1 cellular context compared by ENCODE assay signal in the genomic region with DNA sequence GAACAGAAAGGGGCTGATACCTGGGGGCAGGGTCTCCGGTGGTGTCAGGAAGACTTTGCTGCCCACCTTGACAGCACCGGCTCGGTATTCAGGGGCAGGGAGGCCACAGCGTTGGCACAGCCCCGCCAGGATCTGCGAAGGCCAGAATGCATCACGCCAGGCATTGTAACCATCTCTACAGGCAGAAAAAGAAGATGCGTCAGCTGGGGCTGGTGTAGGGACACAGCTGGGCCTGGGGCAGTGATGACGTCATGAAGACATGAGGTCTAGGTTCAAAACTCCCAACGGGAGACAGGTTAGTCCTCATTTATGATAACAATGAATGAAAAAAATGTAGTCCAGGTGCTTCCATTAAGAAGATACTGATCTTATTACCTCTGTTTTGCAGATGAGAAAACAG.
TF ChIP-seq lines count a peak whose summit lies in the region.

No MANE protein-coding gene starts in this region.

TF ChIP-seq in K562, 482 proteins besides CTCF, POLR2A, EP300 and RAD21:
- TF ChIP-seq, protein P1, sequence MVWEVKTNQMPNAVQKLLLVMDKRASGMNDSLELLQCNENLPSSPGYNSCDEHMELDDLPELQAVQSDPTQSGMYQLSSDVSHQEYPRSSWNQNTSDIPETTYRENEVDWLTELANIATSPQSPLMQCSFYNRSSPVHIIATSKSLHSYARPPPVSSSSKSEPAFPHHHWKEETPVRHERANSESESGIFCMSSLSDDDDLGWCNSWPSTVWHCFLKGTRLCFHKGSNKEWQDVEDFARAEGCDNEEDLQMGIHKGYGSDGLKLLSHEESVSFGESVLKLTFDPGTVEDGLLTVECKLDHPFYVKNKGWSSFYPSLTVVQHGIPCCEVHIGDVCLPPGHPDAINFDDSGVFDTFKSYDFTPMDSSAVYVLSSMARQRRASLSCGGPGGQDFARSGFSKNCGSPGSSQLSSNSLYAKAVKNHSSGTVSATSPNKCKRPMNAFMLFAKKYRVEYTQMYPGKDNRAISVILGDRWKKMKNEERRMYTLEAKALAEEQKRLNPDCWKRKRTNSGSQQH (CRISPR knock-in tag; IDR thresholded peaks at IDR 0.05): no peak
- TF ChIP-seq THAP7 (CRISPR knock-in tag; IDR thresholded peaks at IDR 0.05) (no peak), CREM (IDR thresholded peaks at IDR 0.05; ENCODE audit: low read depth) (peak; percentile 25; the same call in 1 of the 2 replicates), SMARCA4 (IDR thresholded peaks at IDR 0.05) (no peak), ZNF75A (CRISPR knock-in tag; IDR thresholded peaks at IDR 0.05) (no peak), JUND (IDR thresholded peaks at IDR 0.05; ENCODE audit: borderline replicate concordance, low read depth, low read length) (peak; percentile 29; the same call in 1 of the 2 replicates), JUND (tag; IDR thresholded peaks at IDR 0.05; ENCODE audit: borderline replicate concordance, low read depth, low read length) (no peak), TAL1 (IDR thresholded peaks at IDR 0.05) (no peak), ATF7 (IDR thresholded peaks at IDR 0.05) (peak; percentile 68), RBM17 (IDR thresholded peaks at IDR 0.05; ENCODE audit: borderline replicate concordance, low read depth, low read length) (no peak), HDAC2 (IDR thresholded peaks at IDR 0.05) (no peak), ATF1 (CRISPR knock-in tag; IDR thresholded peaks at IDR 0.05) (0 out of 2 replicates have a peak, but pooled peaks have one; percentile 4), ATF1 (tag; IDR thresholded peaks at IDR 0.05) (peak; percentile 75), E2F8 (IDR thresholded peaks at IDR 0.05; ENCODE audit: low read depth, partially characterized antibody) (no peak), SMAD1 (IDR thresholded peaks at IDR 0.05; ENCODE audit: low read depth, low read length, partially characterized antibody) (no peak), ZNF707 (CRISPR knock-in tag; conservative IDR thresholded peaks at IDR 0.05) (no peak)
- TF ChIP-seq, protein P2, sequence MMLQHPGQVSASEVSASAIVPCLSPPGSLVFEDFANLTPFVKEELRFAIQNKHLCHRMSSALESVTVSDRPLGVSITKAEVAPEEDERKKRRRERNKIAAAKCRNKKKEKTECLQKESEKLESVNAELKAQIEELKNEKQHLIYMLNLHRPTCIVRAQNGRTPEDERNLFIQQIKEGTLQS (IDR thresholded peaks at IDR 0.05): peak; percentile 82
- TF ChIP-seq, protein P2 (CRISPR knock-in tag; conservative IDR thresholded peaks at IDR 0.05): no peak
